Comparison of ENCODE assay signal across 14 cellular contexts in genomic region chr17:78818152-78818846, GRCh38. TPM values are rescaled to one million over a fixed set of nuclear protein-coding genes. Genes with fewer than 3 reads are reported as not detected.
DNase-seq lines count a peak whose midpoint lies in the region; ATAC-seq and TF ChIP-seq lines count a peak whose summit lies in the region.
"Had no signal": no experiment of that assay in that cellular context is flagged by ENCODE, and none has a peak within 500 bp of the region (broad histone marks: within the 10 kb centered on the region; RNA-seq: fewer than 3 reads in every experiment).

No MANE protein-coding gene starts in this region.

- no peaks in the 10 kb centered on the region for H3K27me3 Mint-ChIP-seq in activated CD8-positive, alpha-beta T cell treated with anti-CD3 and anti-CD28 coated beads for 36 hours
- no peaks in the 10 kb centered on the region for H3K27me3 Mint-ChIP-seq in memory B cell
- H3K27me3 Mint-ChIP-seq in type B pancreatic cell: no peaks in the 10 kb centered on the region
- H3K27me3 Mint-ChIP-seq: brain had no signal

- H3K27ac ChIP-seq in vagina: peak overlapping the region; percentile 70
- H3K27ac ChIP-seq: HL-60, neutrophil had no signal

- intact Hi-C loops in Right ventricle myocardium superior (cut with DNase I): no loop called here
- intact Hi-C loops in left ventricle myocardium superior (cut with micrococcal nuclease): no loop called here
- intact Hi-C loops in activated CD8-positive, alpha-beta T cell treated with anti-CD3 and anti-CD28 coated beads for 36 hours (cut with micrococcal nuclease): loop anchor here (5.0 kb wide), 1 partner anchor 71 kb away; no protein-coding TSS in a partner anchor
- intact Hi-C loops in vagina (cut with DNase I): no loop called here

- H3K4me1 Mint-ChIP-seq in activated CD8-positive, alpha-beta T cell treated with anti-CD3 and anti-CD28 coated beads for 36 hours (ENCODE audit: low read depth): peaks cover 57% of the 10 kb centered on the region
- peaks cover 10% of the 10 kb centered on the region for H3K4me1 Mint-ChIP-seq in memory B cell
- no peaks in the 10 kb centered on the region for H3K4me1 Mint-ChIP-seq in type B pancreatic cell (ENCODE audit: unreplicated experiment)
- H3K4me1 Mint-ChIP-seq: brain had no signal

- peaks cover 75% of the 10 kb centered on the region for H3K36me3 Mint-ChIP-seq in activated CD8-positive, alpha-beta T cell treated with anti-CD3 and anti-CD28 coated beads for 36 hours (ENCODE audit: low read depth)
- H3K36me3 Mint-ChIP-seq in memory B cell (peaks cover 38% of the 10 kb centered on the region), type B pancreatic cell (peaks cover 30% of the 10 kb centered on the region)

- no peak for ATAC-seq in Right ventricle myocardium superior (ENCODE audit: poor library complexity)
- no peak for ATAC-seq in left ventricle myocardium superior
- ATAC-seq in activated CD8-positive, alpha-beta T cell treated with anti-CD3 and anti-CD28 coated beads for 36 hours: no peak
- no peak for ATAC-seq in memory B cell (ENCODE audit: low read depth)
- no peak for ATAC-seq in HG02852 (IDR thresholded peaks at IDR 0.05; ENCODE audit: unreplicated experiment)

- H3K36me3 ChIP-seq in vagina: peaks cover 0 to 93% of the 10 kb centered on the region in 2 donors

- CTCF ChIA-PET in activated CD8-positive, alpha-beta T cell treated with anti-CD3 and anti-CD28 coated beads for 36 hours (lab: Charles Lee): interaction anchor here (1.0 to 2.1 kb wide), 5 partner anchors 10 to 110 kb away, joined by 4 to 9 read pairs (median 5); no protein-coding TSS in a partner anchor

- POLR2A ChIA-PET in activated CD8-positive, alpha-beta T cell treated with anti-CD3 and anti-CD28 coated beads for 36 hours (lab: Charles Lee): interaction anchor here (0.7 to 4.2 kb wide), 11 partner anchors 8 to 83 kb away, joined by 3 to 18 read pairs (median 3); partner anchors contain the start of gene USP36

- no peak for TF ChIP-seq CTCF in activated CD8-positive, alpha-beta T cell treated with anti-CD3 and anti-CD28 coated beads for 36 hours (IDR thresholded peaks at IDR 0.05)
- TF ChIP-seq CTCF in vagina (IDR thresholded peaks at IDR 0.05) (no peak), type B pancreatic cell (conservative IDR thresholded peaks at IDR 0.05) (no peak)

- no peaks in the 10 kb centered on the region for H3K9me3 ChIP-seq in vagina
- H3K9me3 ChIP-seq: left lung, neutrophil had no signal

- H3K9me3 Mint-ChIP-seq in activated CD8-positive, alpha-beta T cell treated with anti-CD3 and anti-CD28 coated beads for 36 hours: no peaks in the 10 kb centered on the region
- H3K9me3 Mint-ChIP-seq in memory B cell (no peaks in the 10 kb centered on the region), type B pancreatic cell (no peaks in the 10 kb centered on the region)
- H3K9me3 Mint-ChIP-seq: brain had no signal

- DNase-seq in Right ventricle myocardium superior (peak; percentile 22), left ventricle myocardium superior (no peak), memory B cell (ENCODE audit: low spot score in 2 of 2) (no peak), vagina (ENCODE audit: extremely low spot score in 2 of 2) (no peak), NK-92 (lab: John Stamatoyannopoulos, UW; ENCODE audit: unreplicated experiment) (no peak), type B pancreatic cell (ENCODE audit: extremely low spot score, unreplicated experiment) (no peak)
- no peak for DNase-seq in activated CD8-positive, alpha-beta T cell treated with anti-CD3 and anti-CD28 coated beads for 36 hours
- DNase-seq: GOT3, left lung, NCI-H2171 treated with DMSO at 0.1 percent for 48 hours had no signal

- no peaks in the 10 kb centered on the region for H3K27me3 ChIP-seq in vagina
- H3K27me3 ChIP-seq: left lung, neutrophil had no signal

- H3K4me3 Mint-ChIP-seq in activated CD8-positive, alpha-beta T cell treated with anti-CD3 and anti-CD28 coated beads for 36 hours: peak overlapping the region; percentile 4
- no peak overlapping the region for H3K4me3 Mint-ChIP-seq in memory B cell
- H3K4me3 Mint-ChIP-seq in type B pancreatic cell: no peak overlapping the region
- H3K4me3 Mint-ChIP-seq: brain had no signal

- peak overlapping the region; percentile 90 for H3K27ac Mint-ChIP-seq in activated CD8-positive, alpha-beta T cell treated with anti-CD3 and anti-CD28 coated beads for 36 hours
- peak overlapping the region; percentile 79 for H3K27ac Mint-ChIP-seq in memory B cell
- no peak overlapping the region for H3K27ac Mint-ChIP-seq in type B pancreatic cell
- H3K27ac Mint-ChIP-seq: brain had no signal

- no peak overlapping the region for H3K4me3 ChIP-seq in vagina
- H3K4me3 ChIP-seq: left lung had no signal

- TF ChIP-seq POLR2A in vagina (IDR thresholded peaks at IDR 0.05): no peak

- H3K4me1 ChIP-seq in vagina: peaks cover 1% of the 10 kb centered on the region

RNA-seq across cellular contexts. Expression of gene USP36, which starts 22.3 kb away (rescaled TPM):
- 17.8 TPM for total RNA-seq in Right ventricle myocardium superior
- 24.7 TPM for total RNA-seq in left ventricle myocardium superior
- total RNA-seq in activated CD8-positive, alpha-beta T cell treated with anti-CD3 and anti-CD28 coated beads for 36 hours: 10 to 100 TPM; 86.3 to 93.2 TPM
- 71.2 TPM for total RNA-seq in vagina
- total RNA-seq in type B pancreatic cell (ENCODE audit: low replicate concordance): 53.4 and 58.6 TPM in 2 replicates

RNA-seq across cellular contexts. Expression of gene CYTH1, which starts 36.2 kb away (rescaled TPM):
- total RNA-seq in Right ventricle myocardium superior (32.3 TPM), left ventricle myocardium superior (38.0 TPM), vagina (62.9 TPM), type B pancreatic cell (ENCODE audit: low replicate concordance) (18.8 and 30.3 TPM in 2 replicates)
- total RNA-seq in activated CD8-positive, alpha-beta T cell treated with anti-CD3 and anti-CD28 coated beads for 36 hours: 10 to 100 TPM; 95.1 to 96.0 TPM
